Comparison of ENCODE assay signal across 1 cellular context in the genomic region with DNA sequence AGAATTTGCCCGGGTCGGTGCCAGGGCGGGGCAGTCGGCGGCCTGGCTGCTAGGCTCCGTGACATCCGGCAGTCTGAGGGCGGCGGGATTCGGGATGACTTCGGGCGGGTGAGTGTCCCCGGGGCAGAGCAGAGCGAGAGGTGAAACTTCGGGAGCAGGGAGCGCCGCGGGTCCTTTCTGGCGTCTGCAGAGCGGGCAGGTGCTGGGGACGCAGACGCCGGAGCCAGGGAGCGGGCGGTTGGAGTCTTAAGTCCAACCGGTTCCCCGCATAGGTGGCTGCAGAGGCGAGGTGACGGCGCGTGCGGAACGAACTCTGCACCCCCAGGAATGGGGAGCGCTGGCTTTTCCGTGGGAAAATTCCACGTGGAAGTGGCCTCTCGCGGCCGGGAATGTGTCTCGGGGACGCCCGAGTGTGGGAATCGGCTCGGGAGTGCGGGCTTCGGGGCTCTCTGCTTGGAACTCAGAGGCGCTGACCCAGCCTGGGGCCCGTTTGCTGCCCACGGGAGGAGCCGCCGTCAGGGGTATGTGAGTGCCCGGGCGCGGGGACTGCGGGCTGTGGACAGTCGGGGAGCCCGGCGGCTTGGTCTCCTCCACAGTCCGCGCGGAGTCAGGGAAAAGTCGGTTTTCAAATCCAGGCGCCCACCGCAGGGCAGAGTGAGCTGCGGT.
A peak's percentile ranks its signal among the peaks of the same experiment; 100 is the strongest.
TF ChIP-seq lines count a peak whose summit lies in the region.

B4GALNT2 (plus strand) TSS at position 71 of the 666 bp plus-strand sequence; CDS start at position 95, 24 bp downstream.

TF ChIP-seq in HepG2, 621 proteins besides CTCF, POLR2A, EP300 and RAD21 (continued from another document and continues in another):
- TF ChIP-seq, protein P1, sequence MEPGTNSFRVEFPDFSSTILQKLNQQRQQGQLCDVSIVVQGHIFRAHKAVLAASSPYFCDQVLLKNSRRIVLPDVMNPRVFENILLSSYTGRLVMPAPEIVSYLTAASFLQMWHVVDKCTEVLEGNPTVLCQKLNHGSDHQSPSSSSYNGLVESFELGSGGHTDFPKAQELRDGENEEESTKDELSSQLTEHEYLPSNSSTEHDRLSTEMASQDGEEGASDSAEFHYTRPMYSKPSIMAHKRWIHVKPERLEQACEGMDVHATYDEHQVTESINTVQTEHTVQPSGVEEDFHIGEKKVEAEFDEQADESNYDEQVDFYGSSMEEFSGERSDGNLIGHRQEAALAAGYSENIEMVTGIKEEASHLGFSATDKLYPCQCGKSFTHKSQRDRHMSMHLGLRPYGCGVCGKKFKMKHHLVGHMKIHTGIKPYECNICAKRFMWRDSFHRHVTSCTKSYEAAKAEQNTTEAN (CRISPR knock-in tag; conservative IDR thresholded peaks at IDR 0.05), result no peak
- TF ChIP-seq ZNF142 (CRISPR knock-in tag; IDR thresholded peaks at IDR 0.05) (peak; percentile 76; the same call in 1 of the 2 replicates), ZNF225 (CRISPR knock-in tag; IDR thresholded peaks at IDR 0.05) (no peak), GATAD2A (CRISPR knock-in tag; IDR thresholded peaks at IDR 0.05) (no peak), MYNN (CRISPR knock-in tag; IDR thresholded peaks at IDR 0.05; ENCODE audit: low read depth) (no peak), ZSCAN12 (CRISPR knock-in tag; IDR thresholded peaks at IDR 0.05) (no peak), ZNF773 (CRISPR knock-in tag; IDR thresholded peaks at IDR 0.05; ENCODE audit: borderline replicate concordance) (no peak), ZBTB8A (CRISPR knock-in tag; IDR thresholded peaks at IDR 0.05; ENCODE audit: borderline replicate concordance, low read depth) (no peak), NKX3-1 (CRISPR knock-in tag; IDR thresholded peaks at IDR 0.05) (no peak), PATZ1 (CRISPR knock-in tag; IDR thresholded peaks at IDR 0.05) (peak; percentile 38; the same call in 1 of the 2 replicates), CBX2 (IDR thresholded peaks at IDR 0.05; ENCODE audit: low read depth, low read length) (no peak), CBX2 (CRISPR knock-in tag; IDR thresholded peaks at IDR 0.05; ENCODE audit: low read depth) (no peak), RFXAP (CRISPR knock-in tag; IDR thresholded peaks at IDR 0.05; ENCODE audit: borderline replicate concordance) (no peak), CBFB (CRISPR knock-in tag; IDR thresholded peaks at IDR 0.05) (no peak), ZNF260 (CRISPR knock-in tag; IDR thresholded peaks at IDR 0.05; ENCODE audit: borderline replicate concordance, low read depth) (no peak), KLF13 (CRISPR knock-in tag; IDR thresholded peaks at IDR 0.05) (no peak), E2F2 (CRISPR knock-in tag; IDR thresholded peaks at IDR 0.05; ENCODE audit: borderline replicate concordance) (no peak), POGZ (CRISPR knock-in tag; IDR thresholded peaks at IDR 0.05) (no peak), FOSL2 (CRISPR knock-in tag; IDR thresholded peaks at IDR 0.05) (no peak), SAP130 (CRISPR knock-in tag; IDR thresholded peaks at IDR 0.05; ENCODE audit: low read depth) (no peak), CC2D1A (CRISPR knock-in tag; IDR thresholded peaks at IDR 0.05) (no peak), MIER3 (CRISPR knock-in tag; IDR thresholded peaks at IDR 0.05; ENCODE audit: borderline replicate concordance) (no peak), RBM39 (IDR thresholded peaks at IDR 0.05; ENCODE audit: low read depth, low read length, poor library complexity, severe bottlenecking) (peak; percentile 48), ZSCAN25 (CRISPR knock-in tag; IDR thresholded peaks at IDR 0.05) (0 out of 2 replicates have a peak, but pooled peaks have one; percentile 37), ZNF337 (CRISPR knock-in tag; IDR thresholded peaks at IDR 0.05; ENCODE audit: borderline replicate concordance, low read depth) (no peak), ZBTB7B (CRISPR knock-in tag; IDR thresholded peaks at IDR 0.05) (no peak), ZNF839 (CRISPR knock-in tag; IDR thresholded peaks at IDR 0.05; ENCODE audit: borderline replicate concordance) (no peak), REST (IDR thresholded peaks at IDR 0.05; ENCODE audit: borderline replicate concordance in 1 of 2, low read depth in 1 of 2, low read length in 2 of 2) (no peak)
- TF ChIP-seq, protein P2, sequence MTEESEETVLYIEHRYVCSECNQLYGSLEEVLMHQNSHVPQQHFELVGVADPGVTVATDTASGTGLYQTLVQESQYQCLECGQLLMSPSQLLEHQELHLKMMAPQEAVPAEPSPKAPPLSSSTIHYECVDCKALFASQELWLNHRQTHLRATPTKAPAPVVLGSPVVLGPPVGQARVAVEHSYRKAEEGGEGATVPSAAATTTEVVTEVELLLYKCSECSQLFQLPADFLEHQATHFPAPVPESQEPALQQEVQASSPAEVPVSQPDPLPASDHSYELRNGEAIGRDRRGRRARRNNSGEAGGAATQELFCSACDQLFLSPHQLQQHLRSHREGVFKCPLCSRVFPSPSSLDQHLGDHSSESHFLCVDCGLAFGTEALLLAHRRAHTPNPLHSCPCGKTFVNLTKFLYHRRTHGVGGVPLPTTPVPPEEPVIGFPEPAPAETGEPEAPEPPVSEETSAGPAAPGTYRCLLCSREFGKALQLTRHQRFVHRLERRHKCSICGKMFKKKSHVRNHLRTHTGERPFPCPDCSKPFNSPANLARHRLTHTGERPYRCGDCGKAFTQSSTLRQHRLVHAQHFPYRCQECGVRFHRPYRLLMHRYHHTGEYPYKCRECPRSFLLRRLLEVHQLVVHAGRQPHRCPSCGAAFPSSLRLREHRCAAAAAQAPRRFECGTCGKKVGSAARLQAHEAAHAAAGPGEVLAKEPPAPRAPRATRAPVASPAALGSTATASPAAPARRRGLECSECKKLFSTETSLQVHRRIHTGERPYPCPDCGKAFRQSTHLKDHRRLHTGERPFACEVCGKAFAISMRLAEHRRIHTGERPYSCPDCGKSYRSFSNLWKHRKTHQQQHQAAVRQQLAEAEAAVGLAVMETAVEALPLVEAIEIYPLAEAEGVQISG (CRISPR knock-in tag; IDR thresholded peaks at IDR 0.05), result 0 out of 2 replicates have a peak, but pooled peaks have one; percentile 33
- TF ChIP-seq, protein P3, sequence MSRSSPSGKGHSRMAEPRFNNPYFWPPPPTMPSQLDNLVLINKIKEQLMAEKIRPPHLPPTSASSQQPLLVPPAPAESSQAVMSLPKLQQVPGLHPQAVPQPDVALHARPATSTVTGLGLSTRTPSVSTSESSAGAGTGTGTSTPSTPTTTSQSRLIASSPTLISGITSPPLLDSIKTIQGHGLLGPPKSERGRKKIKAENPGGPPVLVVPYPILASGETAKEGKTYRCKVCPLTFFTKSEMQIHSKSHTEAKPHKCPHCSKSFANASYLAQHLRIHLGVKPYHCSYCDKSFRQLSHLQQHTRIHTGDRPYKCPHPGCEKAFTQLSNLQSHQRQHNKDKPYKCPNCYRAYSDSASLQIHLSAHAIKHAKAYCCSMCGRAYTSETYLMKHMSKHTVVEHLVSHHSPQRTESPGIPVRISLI (CRISPR knock-in tag; IDR thresholded peaks at IDR 0.05; ENCODE audit: borderline replicate concordance), result no peak
- TF ChIP-seq, protein P4, sequence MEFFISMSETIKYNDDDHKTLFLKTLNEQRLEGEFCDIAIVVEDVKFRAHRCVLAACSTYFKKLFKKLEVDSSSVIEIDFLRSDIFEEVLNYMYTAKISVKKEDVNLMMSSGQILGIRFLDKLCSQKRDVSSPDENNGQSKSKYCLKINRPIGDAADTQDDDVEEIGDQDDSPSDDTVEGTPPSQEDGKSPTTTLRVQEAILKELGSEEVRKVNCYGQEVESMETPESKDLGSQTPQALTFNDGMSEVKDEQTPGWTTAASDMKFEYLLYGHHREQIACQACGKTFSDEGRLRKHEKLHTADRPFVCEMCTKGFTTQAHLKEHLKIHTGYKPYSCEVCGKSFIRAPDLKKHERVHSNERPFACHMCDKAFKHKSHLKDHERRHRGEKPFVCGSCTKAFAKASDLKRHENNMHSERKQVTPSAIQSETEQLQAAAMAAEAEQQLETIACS (CRISPR knock-in tag; IDR thresholded peaks at IDR 0.05), result no peak
